ENCODE assay signal across 27 cellular contexts in the genomic region with DNA sequence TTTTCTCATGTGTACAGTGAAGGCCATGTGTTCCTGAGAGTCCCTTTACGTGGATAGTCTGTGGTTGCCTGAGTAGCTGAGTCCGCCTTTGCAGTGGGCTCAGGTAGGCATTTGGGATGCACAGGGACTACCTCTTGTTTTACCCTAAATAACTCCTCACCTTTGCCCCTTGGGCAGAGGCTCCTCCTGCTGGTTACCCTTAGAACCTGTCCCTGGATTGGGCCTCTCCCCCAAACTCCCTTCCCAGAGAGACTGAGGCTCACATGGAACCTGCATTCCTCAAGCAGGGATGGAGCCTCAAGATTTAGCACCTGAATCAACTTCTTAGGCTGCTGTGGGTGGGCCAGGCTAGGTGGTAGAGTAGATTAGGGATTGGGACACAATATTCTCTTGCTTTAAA.
DNase-seq lines count a peak whose midpoint lies in the region; ATAC-seq, FAIRE-seq and TF ChIP-seq lines count a peak whose summit lies in the region.
"Had no signal": no experiment of that assay in that cellular context is flagged by ENCODE, and none has a peak within 500 bp of the region (broad histone marks: within the 10 kb centered on the region; RNA-seq: fewer than 3 reads in every experiment).

No MANE protein-coding gene starts in this region.

- H2AFZ ChIP-seq in HCT116 (ENCODE audit: low read depth, low read length, poor library complexity, severe bottlenecking) = no peak overlapping the region
- no peak overlapping the region for H2AFZ ChIP-seq in K562 (ENCODE audit: low read depth, low read length)

- no peak for TF ChIP-seq POLR2A in HCT116 (IDR thresholded peaks at IDR 0.05; ENCODE audit: borderline replicate concordance, extremely low read depth, insufficient read depth, insufficient read length)
- TF ChIP-seq POLR2A in K562 (conservative IDR thresholded peaks at IDR 0.05) = no peak

- in situ Hi-C loops in K562 (cut with MboI) = no loop called here

- H3K4me2 ChIP-seq in HCT116 (ENCODE audit: low read length) = no peak overlapping the region
- H3K4me2 ChIP-seq in K562 (ENCODE audit: insufficient read depth, low read length) = no peak overlapping the region

- POLR2A ChIA-PET in A673 (lab: Charles Lee; ENCODE audit: low non-redundant PET) (no interaction called here), HCT116 (lab: Charles Lee) (no interaction called here), K562 (lab: Yijun Ruan, JAX) (interaction anchor here (0.8 kb wide), 1 partner anchor 28 kb away, joined by 3 read pairs; no protein-coding TSS in a partner anchor)

- H3K27ac ChIP-seq in A673 (ENCODE audit: low read depth, low read length, poor library complexity, severe bottlenecking) (no peak overlapping the region), HCT116 (ENCODE audit: low read depth, low read length) (no peak overlapping the region), K562 (ENCODE audit: extremely low read depth, low read depth, low read length) (no peak overlapping the region), foreskin keratinocyte (no peak overlapping the region), left lung (no peak overlapping the region)
- H3K27ac ChIP-seq: 22Rv1, SJSA1 had no signal

- ATAC-seq in HCT116 = no peak
- peak; percentile 59 for ATAC-seq in K562
- no peak for ATAC-seq in foreskin keratinocyte
- ATAC-seq in HG03469 (IDR thresholded peaks at IDR 0.05; ENCODE audit: unreplicated experiment) = no peak
- ATAC-seq in left lung = no peak
- ATAC-seq: GM12878, T-cell had no signal

- H3K9me1 ChIP-seq in K562 (ENCODE audit: control insufficient read depth, insufficient read depth, low read length) = no peaks in the 10 kb centered on the region

- H4K20me1 ChIP-seq in HCT116 (ENCODE audit: insufficient read depth) = no peaks in the 10 kb centered on the region
- peaks cover 3% of the 10 kb centered on the region; the same call in 1 of the 2 replicates for H4K20me1 ChIP-seq in K562 (replicated peaks; ENCODE audit: control insufficient read depth, insufficient read depth, low read length)

- no peaks in the 10 kb centered on the region for H3K4me1 ChIP-seq in A673 (ENCODE audit: insufficient read depth, low read length, poor library complexity, severe bottlenecking)
- H3K4me1 ChIP-seq in HCT116 (ENCODE audit: control insufficient read depth in 1 of 2, insufficient read depth in 2 of 2, low read length in 2 of 2) = peaks cover 0 to 2% of the 10 kb centered on the region in 2 experiments; a peak in 1 of 4 replicates
- no peaks in the 10 kb centered on the region for H3K4me1 ChIP-seq in K562 (replicated peaks in 1 of 2; ENCODE audit: control insufficient read depth in 2 of 2, insufficient read depth in 2 of 2, low read length in 2 of 2)
- H3K4me1 ChIP-seq in foreskin keratinocyte = no peaks in the 10 kb centered on the region
- H3K4me1 ChIP-seq in left lung = no peaks in the 10 kb centered on the region

- RAD21 ChIA-PET in HCT116 (lab: Charles Lee; ENCODE audit: low non-redundant PET in 1 of 2, low total read pairs in 2 of 2, uncharacterized antibody in 2 of 2, unreplicated experiment in 2 of 2) = no interaction called here

- H3K4me3 ChIP-seq in A673 (ENCODE audit: low read depth, low read length, poor library complexity, severe bottlenecking) (no peak overlapping the region), HCT116 (replicated peaks in 1 of 2; ENCODE audit: low read depth in 1 of 2, low read length in 2 of 2) (no peak overlapping the region), K562 (no peak overlapping the region), left lung (no peak overlapping the region)
- H3K4me3 ChIP-seq: GM12878, MG63, SJSA1 had no signal

- H3K36me3 Mint-ChIP-seq in activated naive CD4-positive, alpha-beta T cell treated with anti-CD3 and anti-CD28 coated beads for 36 hours (ENCODE audit: low read depth) = no peaks in the 10 kb centered on the region
- H3K36me3 Mint-ChIP-seq: T-cell had no signal

- DNase-seq in A673 (ENCODE audit: low spot score) (no peak), HCT116 (ENCODE audit: low read depth, low spot score) (no peak), K562 (ENCODE audit: extremely low read depth in 1 of 4, low spot score in 3 of 4) (peak in 1 of 4 experiments; percentile 33), foreskin keratinocyte (no peak), ureter (ENCODE audit: low spot score) (no peak), left lung (no peak)
- no peak for DNase-seq in activated naive CD4-positive, alpha-beta T cell treated with anti-CD3 and anti-CD28 coated beads for 36 hours
- DNase-seq: ACHN, DMS153, DND-41, GOT3, KG1, MG63, NCI-H1105 treated with DMSO at 0.1 percent for 48 hours, NCI-H146, NCI-H1930, NCI-H446, NCI-H524 treated with DMSO at 0.1 percent for 48 hours, NCI-H774, Right ventricle myocardium superior, RPMI8226, T-cell had no signal

- H3K9me3 Mint-ChIP-seq in activated naive CD4-positive, alpha-beta T cell treated with anti-CD3 and anti-CD28 coated beads for 36 hours = no peaks in the 10 kb centered on the region
- H3K9me3 Mint-ChIP-seq: T-cell had no signal

- H3K9me2 ChIP-seq in HCT116 (ENCODE audit: insufficient read depth) = no peaks in the 10 kb centered on the region

- CTCF ChIA-PET in A673 (lab: Charles Lee) = no interaction called here
- CTCF ChIA-PET in HCT116 (lab: Charles Lee) = no interaction called here
- CTCF ChIA-PET in K562 (lab: Yijun Ruan, JAX; ENCODE audit: low intra/inter-chr PET ratio) = interaction anchor here (0.6 kb wide), 1 partner anchor 112 kb away, joined by 3 read pairs; no protein-coding TSS in a partner anchor
- CTCF ChIA-PET in activated naive CD4-positive, alpha-beta T cell treated with anti-CD3 and anti-CD28 coated beads for 36 hours (lab: Charles Lee) = no interaction called here

- H3K36me3 ChIP-seq in A673 (ENCODE audit: insufficient read depth, low read length, poor library complexity, severe bottlenecking) (no peaks in the 10 kb centered on the region), HCT116 (ENCODE audit: control insufficient read depth in 1 of 2, insufficient read depth in 2 of 2, low read length in 2 of 2) (no peaks in the 10 kb centered on the region), K562 (ENCODE audit: control insufficient read depth, insufficient read depth, low read length) (no peaks in the 10 kb centered on the region), left lung (no peaks in the 10 kb centered on the region)
- H3K36me3 ChIP-seq: MG63, SJSA1 had no signal

- H3K79me2 ChIP-seq in HCT116 (ENCODE audit: insufficient read depth, low read length) (no peaks in the 10 kb centered on the region), K562 (ENCODE audit: control insufficient read depth, insufficient read depth, low read length) (no peaks in the 10 kb centered on the region)

- no peak overlapping the region for H3K9ac ChIP-seq in HCT116 (ENCODE audit: low read length)
- no peak overlapping the region for H3K9ac ChIP-seq in K562 (ENCODE audit: insufficient read depth in 1 of 2, low read depth in 2 of 2, low read length in 2 of 2)

- H3K27me3 ChIP-seq in A673 (replicated peaks; ENCODE audit: insufficient read depth, low read depth, low read length, poor library complexity) (peaks cover 28% of the 10 kb centered on the region), HCT116 (ENCODE audit: insufficient read depth, low read length) (no peaks in the 10 kb centered on the region), K562 (ENCODE audit: control insufficient read depth in 2 of 2, insufficient read depth in 2 of 2, low read length in 2 of 2) (peaks cover 14 to 58% of the 10 kb centered on the region in 2 experiments), foreskin keratinocyte (peaks cover 4% of the 10 kb centered on the region), left lung (no peaks in the 10 kb centered on the region)
- H3K27me3 ChIP-seq: MG63, SJSA1 had no signal

- TF ChIP-seq CTCF in A673 (conservative IDR thresholded peaks at IDR 0.05; ENCODE audit: low read depth, low read length) = 0 out of 2 replicates have a peak, but pooled peaks have one; percentile 12
- no peak for TF ChIP-seq CTCF in HCT116 (IDR thresholded peaks at IDR 0.05 in 2 of 3, conservative IDR thresholded peaks at IDR 0.05 in 1 of 3; ENCODE audit: borderline replicate concordance in 1 of 3, insufficient read depth in 1 of 3, low read depth in 2 of 3, low read length in 2 of 3)
- peak; percentile 36 to 47 (median 41); a peak in 5 of 6 replicates for TF ChIP-seq CTCF in K562 (IDR thresholded peaks at IDR 0.05 in 2 of 3, conservative IDR thresholded peaks at IDR 0.05 in 1 of 3; ENCODE audit: insufficient read depth in 2 of 3, low read depth in 1 of 3, low read length in 3 of 3)
- peak; percentile 13 for TF ChIP-seq CTCF in foreskin keratinocyte (conservative IDR thresholded peaks at IDR 0.05)
- TF ChIP-seq CTCF in left lung (IDR thresholded peaks at IDR 0.05) = no peak

- H3K9me3 ChIP-seq in A673 (ENCODE audit: low read depth, low read length, poor library complexity, severe bottlenecking) (no peaks in the 10 kb centered on the region), HCT116 (ENCODE audit: control insufficient read depth in 1 of 2, insufficient read depth in 1 of 2, low read depth in 1 of 2, low read length in 2 of 2) (no peaks in the 10 kb centered on the region), K562 (replicated peaks; ENCODE audit: control insufficient read depth, insufficient read depth, low read depth, low read length) (no peaks in the 10 kb centered on the region), left lung (no peaks in the 10 kb centered on the region)
- H3K9me3 ChIP-seq: MG63, SJSA1 had no signal

- 0 out of 2 replicates have a peak, but pooled peaks have one; percentile 11 for TF ChIP-seq RAD21 in HCT116 (IDR thresholded peaks at IDR 0.05; ENCODE audit: low read depth)
- TF ChIP-seq RAD21 in K562 (CRISPR knock-in tag; conservative IDR thresholded peaks at IDR 0.05 in 1 of 2, IDR thresholded peaks at IDR 0.05 in 1 of 2) = peak in 1 of 2 experiments; percentile 56; a peak in 2 of 4 replicates

- BruUV-seq in A673 (replicated peaks; lab: Mats Ljungman, UMichigan) = no TSS peak
- no TSS peak for BruUV-seq in HCT116 (replicated peaks; lab: Mats Ljungman, UMichigan)
- BruUV-seq in K562 (replicated peaks; lab: Mats Ljungman, UMichigan) = no TSS peak

- no peak overlapping the region for H3K4me3 Mint-ChIP-seq in activated naive CD4-positive, alpha-beta T cell treated with anti-CD3 and anti-CD28 coated beads for 36 hours
- H3K4me3 Mint-ChIP-seq: T-cell had no signal

- peaks cover 4% of the 10 kb centered on the region for H3K27me3 Mint-ChIP-seq in activated naive CD4-positive, alpha-beta T cell treated with anti-CD3 and anti-CD28 coated beads for 36 hours (ENCODE audit: low read depth)

- H3K4me1 Mint-ChIP-seq in activated naive CD4-positive, alpha-beta T cell treated with anti-CD3 and anti-CD28 coated beads for 36 hours (ENCODE audit: low read depth) = no peaks in the 10 kb centered on the region
- H3K4me1 Mint-ChIP-seq: T-cell had no signal

- intact Hi-C loops in A673 (cut with micrococcal nuclease; ENCODE audit: unreplicated experiment) = no loop called here
- intact Hi-C loops in HCT116 (cut with micrococcal nuclease) = no loop called here
- intact Hi-C loops in K562 (cut with micrococcal nuclease) = no loop called here
- intact Hi-C loops in left lung (cut with DNase I) = no loop called here
- intact Hi-C loops in activated naive CD4-positive, alpha-beta T cell treated with anti-CD3 and anti-CD28 coated beads for 36 hours (cut with micrococcal nuclease) = loop anchor here (2.0 kb wide), 1 partner anchor 113 kb away; no protein-coding TSS in a partner anchor

- FAIRE-seq in K562 (lab: Jason Lieb, UNC) = peak; percentile 71
- FAIRE-seq: GM12878, HTR-8/SVneo had no signal

- 5% methylated on average over 2 of the region's 2 CpGs for WGBS in K562 (ENCODE audit: insufficient coverage, low coverage, missing lambda C conversion rate)

- no peak for TF ChIP-seq EP300 in K562 (IDR thresholded peaks at IDR 0.05; ENCODE audit: low read length)

- no peak overlapping the region for H3K27ac Mint-ChIP-seq in activated naive CD4-positive, alpha-beta T cell treated with anti-CD3 and anti-CD28 coated beads for 36 hours
- H3K27ac Mint-ChIP-seq: T-cell had no signal

Comparison
In these comparisons a context has a peak if more than half of its experiments do, and no peak if none do; other contexts are left out.
1. CTCF ChIP-seq: peak in A673 (single experiment), K562 (3 of 3) and foreskin keratinocyte (single experiment); none in HCT116 (0 of 3) and left lung (0 of 2).